ENCODE assay signal across 27 cellular contexts in genomic region chr9:78788101-78788500, GRCh38.
DNase-seq lines count a peak whose midpoint lies in the region; ATAC-seq, FAIRE-seq and TF ChIP-seq lines count a peak whose summit lies in the region.
"Had no signal": no experiment of that assay in that cellular context is flagged by ENCODE, and none has a peak within 500 bp of the region (broad histone marks: within the 10 kb centered on the region; RNA-seq: fewer than 3 reads in every experiment).

No MANE protein-coding gene starts in this region.

- peaks cover 23% of the 10 kb centered on the region for H3K4me1 Mint-ChIP-seq in astrocyte (ENCODE audit: low read depth, unreplicated experiment)
- H3K4me1 Mint-ChIP-seq: central memory CD8-positive, alpha-beta T cell; mesothelial cell of epicardium had no signal

- H3K27ac Mint-ChIP-seq in astrocyte (ENCODE audit: unreplicated experiment): no peak overlapping the region
- H3K27ac Mint-ChIP-seq: activated T-helper 1 cell treated with anti-CD3 and anti-CD28 coated beads, Interleukin-12 subunit alpha, Interleukin-12 subunit beta, Interleukin-2, Interleukin-4 antibody, amounts not matched to agents 30 ng/mL and 10 ng/mL and 1 ng/mL, durations not matched to agents 14 hours and 24 hours and 36 hours; CD4-positive, alpha-beta T cell; IgD-negative memory B cell; mesothelial cell of epicardium; natural killer cell treated with Interleukin-12 subunit alpha and Interleukin-12 subunit beta and Interleukin-15 and Interleukin-18, amount 100 ng/mL, for 72 hours; T-helper 2 cell treated with Interferon-gamma antibody and Interleukin-4, amounts not matched to agents 5 μg/mL and 100 μg/mL, for 36 hours had no signal

- H3K36me3 ChIP-seq in astrocyte (ENCODE audit: insufficient read depth, low read length) (no peaks in the 10 kb centered on the region), upper lobe of right lung (no peaks in the 10 kb centered on the region)
- H3K36me3 ChIP-seq: ovary had no signal

- H3K4me3 ChIP-seq in astrocyte (ENCODE audit: insufficient read depth, low read depth, low read length) (no peak overlapping the region), fibroblast of the aortic adventitia (ENCODE audit: low read depth, low read length) (no peak overlapping the region), upper lobe of right lung (no peak overlapping the region)
- H3K4me3 ChIP-seq: ovary, testis had no signal

- H3K9me3 Mint-ChIP-seq in astrocyte (ENCODE audit: unreplicated experiment): no peaks in the 10 kb centered on the region
- H3K9me3 Mint-ChIP-seq: activated T-helper 1 cell treated with anti-CD3 and anti-CD28 coated beads, Interleukin-12 subunit alpha, Interleukin-12 subunit beta, Interleukin-2, Interleukin-4 antibody, amounts not matched to agents 30 ng/mL and 10 ng/mL and 1 ng/mL, durations not matched to agents 14 hours and 24 hours and 36 hours; T-helper 2 cell treated with Interferon-gamma antibody and Interleukin-4, amounts not matched to agents 5 μg/mL and 100 μg/mL, for 36 hours had no signal

- H3K4me1 ChIP-seq in astrocyte (ENCODE audit: insufficient read depth, low read length) (peaks cover 14% of the 10 kb centered on the region), upper lobe of right lung (no peaks in the 10 kb centered on the region)
- H3K4me1 ChIP-seq: testis had no signal

- no peak overlapping the region for H3K4me3 Mint-ChIP-seq in astrocyte (ENCODE audit: unreplicated experiment)
- H3K4me3 Mint-ChIP-seq: activated T-helper 1 cell treated with anti-CD3 and anti-CD28 coated beads, Interleukin-12 subunit alpha, Interleukin-12 subunit beta, Interleukin-2, Interleukin-4 antibody, amounts not matched to agents 30 ng/mL and 10 ng/mL and 1 ng/mL, durations not matched to agents 14 hours and 24 hours and 36 hours; CD4-positive, alpha-beta T cell; central memory CD8-positive, alpha-beta T cell; IgD-negative memory B cell; mesothelial cell of epicardium; natural killer cell treated with Interleukin-12 subunit alpha and Interleukin-12 subunit beta and Interleukin-15 and Interleukin-18, amount 100 ng/mL, for 72 hours; T-helper 2 cell treated with Interferon-gamma antibody and Interleukin-4, amounts not matched to agents 5 μg/mL and 100 μg/mL, for 36 hours had no signal

- H3K27ac ChIP-seq in astrocyte (ENCODE audit: low read depth, low read length) (peak overlapping the region; percentile 42), upper lobe of right lung (no peak overlapping the region)
- H3K27ac ChIP-seq: epithelial cell of prostate, ovary, testis had no signal

- ATAC-seq in HG03354 (IDR thresholded peaks at IDR 0.05; ENCODE audit: poor library complexity, severe bottlenecking, unreplicated experiment) (no peak), upper lobe of right lung (no peak), GM18870 (IDR thresholded peaks at IDR 0.05; ENCODE audit: unreplicated experiment) (no peak)
- ATAC-seq: left ventricle myocardium superior; natural killer cell treated with Interleukin-12 subunit alpha and Interleukin-12 subunit beta and Interleukin-15 and Interleukin-18, amount 100 ng/mL, for 72 hours had no signal

- no peaks in the 10 kb centered on the region for H3K27me3 Mint-ChIP-seq in astrocyte (ENCODE audit: low read depth, unreplicated experiment)
- H3K27me3 Mint-ChIP-seq: CD4-positive, alpha-beta T cell; central memory CD8-positive, alpha-beta T cell; IgD-negative memory B cell; natural killer cell treated with Interleukin-12 subunit alpha and Interleukin-12 subunit beta and Interleukin-15 and Interleukin-18, amount 100 ng/mL, for 72 hours had no signal

- no peak overlapping the region for H3K9ac ChIP-seq in astrocyte (ENCODE audit: low read length)

- peak; percentile 55 for FAIRE-seq in astrocyte (lab: Jason Lieb, UNC)
- FAIRE-seq: GM18507 had no signal

- no peaks in the 10 kb centered on the region for H4K20me1 ChIP-seq in astrocyte (ENCODE audit: insufficient read depth, low read length)

- H3K4me2 ChIP-seq in astrocyte (ENCODE audit: low read length): peak overlapping the region; percentile 33

- TF ChIP-seq CTCF in astrocyte (IDR thresholded peaks at IDR 0.05; ENCODE audit: insufficient read depth, low read depth, low read length) (no peak), fibroblast of the aortic adventitia (IDR thresholded peaks at IDR 0.05; ENCODE audit: insufficient read depth, low read length) (no peak), upper lobe of right lung (IDR thresholded peaks at IDR 0.05) (no peak)

- H3K79me2 ChIP-seq in astrocyte (ENCODE audit: insufficient read depth, low read length): no peaks in the 10 kb centered on the region

- H2AFZ ChIP-seq in astrocyte (ENCODE audit: low read depth, low read length): peak overlapping the region; percentile 66

- H3K27me3 ChIP-seq in astrocyte (ENCODE audit: insufficient read depth, low read length): no peaks in the 10 kb centered on the region
- H3K27me3 ChIP-seq in upper lobe of right lung: no peaks in the 10 kb centered on the region
- H3K27me3 ChIP-seq: ovary, testis had no signal

- H3K9me3 ChIP-seq in astrocyte (ENCODE audit: insufficient read depth, low read depth, low read length) (no peaks in the 10 kb centered on the region), upper lobe of right lung (no peaks in the 10 kb centered on the region)
- H3K9me3 ChIP-seq: ovary, testis had no signal

- DNase-seq in GM03348 (ENCODE audit: low spot score) (peak; percentile 18), astrocyte (ENCODE audit: low read depth) (peak; percentile 67), fibroblast of the aortic adventitia (ENCODE audit: low read depth) (peak; percentile 5), stromal cell of bone marrow (ENCODE audit: low read depth) (peak; percentile 21), upper lobe of right lung (no peak)
- DNase-seq: activated CD4-positive, alpha-beta T cell treated with anti-CD3 and anti-CD28 coated beads, Interleukin-2, amount 50 U/mL, for 1 hour; activated naive CD4-positive, alpha-beta T cell treated with anti-CD3 and anti-CD28 coated beads, Interleukin-2, amount 50 U/mL, for 16 hours; CD4-positive, alpha-beta T cell; GDM1; H7; left ventricle myocardium superior; NCI-H2081 treated with DMSO at 0.1 percent for 48 hours; NCI-H82; ovary; stimulated activated CD4-positive, alpha-beta T cell treated with anti-CD3 and anti-CD28 coated beads, Interleukin-4, amount 100 ng/mL, for 4 hours; stimulated activated naive CD4-positive, alpha-beta T cell; testis had no signal

- no peaks in the 10 kb centered on the region for H3K36me3 Mint-ChIP-seq in astrocyte (ENCODE audit: low read depth, unreplicated experiment)
- H3K36me3 Mint-ChIP-seq: IgD-negative memory B cell; mesothelial cell of epicardium; natural killer cell treated with Interleukin-12 subunit alpha and Interleukin-12 subunit beta and Interleukin-15 and Interleukin-18, amount 100 ng/mL, for 72 hours had no signal

- intact Hi-C loops in upper lobe of right lung (cut with DNase I): no loop called here
